9 cellular contexts compared by ENCODE assay signal in genomic region chr11:67439321-67440228, GRCh38. TPM values are rescaled to one million over a fixed set of nuclear protein-coding genes. Genes with fewer than 3 reads are reported as not detected.
DNase-seq lines count a peak whose midpoint lies in the region; ATAC-seq and TF ChIP-seq lines count a peak whose summit lies in the region.
"Had no signal": no experiment of that assay in that cellular context is flagged by ENCODE, and none has a peak within 500 bp of the region (broad histone marks: within the 10 kb centered on the region; RNA-seq: fewer than 3 reads in every experiment).

No MANE protein-coding gene starts in this region.

- H3K27me3 ChIP-seq in thyroid gland (no peaks in the 10 kb centered on the region), HAP-1 (ENCODE audit: low read depth) (no peaks in the 10 kb centered on the region)

- peak overlapping the region in 1 of 3 donors; percentile 24 for H3K27ac ChIP-seq in thyroid gland
- H3K27ac ChIP-seq: parathyroid adenoma had no signal

- peaks cover 52% of the 10 kb centered on the region for H3K36me3 Mint-ChIP-seq in activated T-cell treated with anti-CD3 and anti-CD28 coated beads, Interleukin-2, amount 50 U/mL, for 24 hours (ENCODE audit: low read depth)

- H3K9me3 Mint-ChIP-seq in activated T-cell treated with anti-CD3 and anti-CD28 coated beads, Interleukin-2, amount 50 U/mL, for 24 hours, result no peaks in the 10 kb centered on the region

- no peaks in the 10 kb centered on the region for H3K27me3 Mint-ChIP-seq in activated T-cell treated with anti-CD3 and anti-CD28 coated beads, Interleukin-2, amount 50 U/mL, for 24 hours

- H3K4me3 ChIP-seq in thyroid gland (replicated peaks in 1 of 3) (no peak overlapping the region), HAP-1 (no peak overlapping the region)

- in situ Hi-C loops in HAP-1 (cut with MboI; ENCODE audit: low sequenced_read_pairs), result no loop called here

- H3K36me3 ChIP-seq in thyroid gland, result peaks cover 17 to 20% of the 10 kb centered on the region in 2 donors
- peaks cover 45% of the 10 kb centered on the region for H3K36me3 ChIP-seq in HAP-1 (replicated peaks)

- ATAC-seq in GM18909 (IDR thresholded peaks at IDR 0.05; ENCODE audit: poor library complexity, unreplicated experiment) (no peak), HG02973 (IDR thresholded peaks at IDR 0.05; ENCODE audit: unreplicated experiment) (no peak)

- peak in 1 of 6 experiments; percentile 12 for TF ChIP-seq CTCF in thyroid gland (IDR thresholded peaks at IDR 0.05)

- no peak for TF ChIP-seq POLR2A in thyroid gland (IDR thresholded peaks at IDR 0.05)

- 76 to 80% methylated on average over 26 to 29 of the region's 31 CpGs for WGBS in thyroid gland, 2 donors

- H3K27ac Mint-ChIP-seq in activated T-cell treated with anti-CD3 and anti-CD28 coated beads, Interleukin-2, amount 50 U/mL, for 24 hours, result peak overlapping the region; percentile 96

- H3K9me3 ChIP-seq in thyroid gland (no peaks in the 10 kb centered on the region), HAP-1 (no peaks in the 10 kb centered on the region)

- intact Hi-C loops in thyroid gland (cut with DNase I), result no loop called here

- H3K4me3 Mint-ChIP-seq in activated T-cell treated with anti-CD3 and anti-CD28 coated beads, Interleukin-2, amount 50 U/mL, for 24 hours, result peak overlapping the region; percentile 96

- DNase-seq in DMS53 (lab: John Stamatoyannopoulos, UW) (peak; percentile 77), HuH-7.5 (ENCODE audit: low spot score) (peak; percentile 92), hepatic stellate cell (ENCODE audit: low spot score) (peak; percentile 59), thyroid gland (peak; percentile 55 to 56), HAP-1 (ENCODE audit: low spot score in 2 of 2) (no peak)
- DNase-seq in activated T-cell treated with anti-CD3 and anti-CD28 coated beads, Interleukin-2, amount 50 U/mL, for 24 hours, result peak; percentile 67

- H3K4me1 ChIP-seq in thyroid gland (peaks cover 10 to 36% of the 10 kb centered on the region in 2 donors), HAP-1 (peaks cover 4% of the 10 kb centered on the region; the same call in 1 of the 2 replicates)
- H3K4me1 ChIP-seq: parathyroid adenoma had no signal

- peaks cover 65% of the 10 kb centered on the region for H3K4me1 Mint-ChIP-seq in activated T-cell treated with anti-CD3 and anti-CD28 coated beads, Interleukin-2, amount 50 U/mL, for 24 hours (ENCODE audit: low read depth)

RNA-seq across cellular contexts. Expression of gene PTPRCAP, which starts 2.1 kb away (rescaled TPM):
- total RNA-seq in thyroid gland, result 1 to 10 TPM; 5.6 to 7.2 (median 6.4) TPM

RNA-seq across cellular contexts. Expression of gene CORO1B, which starts 3.7 kb away (rescaled TPM):
- total RNA-seq in thyroid gland, result 100 to 1,000 TPM in 1 of 4 donors, 10 to 100 TPM in 3; 73.9 to 102 (median 81.3) TPM

RNA-seq across cellular contexts. Expression of gene RPS6KB2, which starts 11.3 kb away (rescaled TPM):
- total RNA-seq in thyroid gland, result 100 to 1,000 TPM in 1 of 4 donors, 10 to 100 TPM in 3; 44.1 to 102 (median 62.2) TPM

RNA-seq across cellular contexts. Expression of gene GPR152, which starts 13.0 kb away (rescaled TPM):
- not detected for total RNA-seq in thyroid gland

RNA-seq across cellular contexts. Expression of gene CABP4, which starts 15.6 kb away (rescaled TPM):
- 1 to 10 TPM in 1 of 4 donors, under 1 TPM in 2, not detected in 1; 0.33 to 6.4 (median 0.39) TPM for total RNA-seq in thyroid gland

Comparison
In these comparisons a context has a peak if more than half of its experiments do, and no peak if none do; other contexts are left out.
1. DNase-seq: peak in DMS53 (single experiment), HuH-7.5 (single experiment), activated T-cell treated with anti-CD3 and anti-CD28 coated beads, Interleukin-2, amount 50 U/mL, for 24 hours (single experiment), hepatic stellate cell (single experiment) and thyroid gland (2 of 2); none in HAP-1 (0 of 2).